In genomic region chr14:75453817-75454434, GRCh38 we compare ENCODE assay signal across 8 cellular contexts. TPM values are rescaled to one million over a fixed set of nuclear protein-coding genes. Genes with fewer than 3 reads are reported as not detected.
DNase-seq lines count a peak whose midpoint lies in the region; ATAC-seq and TF ChIP-seq lines count a peak whose summit lies in the region.

No MANE protein-coding gene starts in this region.

- no peak overlapping the region for H3K4me3 Mint-ChIP-seq in activated B cell treated with CpG ODN at 0.5 μM for 24 hours

- H3K9me3 Mint-ChIP-seq in activated B cell treated with CpG ODN at 0.5 μM for 24 hours: no peaks in the 10 kb centered on the region

- no peaks in the 10 kb centered on the region for H3K27me3 Mint-ChIP-seq in activated B cell treated with CpG ODN at 0.5 μM for 24 hours

- no peaks in the 10 kb centered on the region for H3K9me3 ChIP-seq in mucosa of stomach (ENCODE audit: control insufficient read depth, low read length)

- H3K9ac ChIP-seq in mucosa of stomach (ENCODE audit: low read length): peak overlapping the region; percentile 45

- H3K4me1 Mint-ChIP-seq in activated B cell treated with CpG ODN at 0.5 μM for 24 hours: peaks cover 12% of the 10 kb centered on the region

- CTCF ChIA-PET in activated B cell treated with CpG ODN at 0.5 μM for 24 hours (lab: Charles Lee): interaction anchor here (0.6 to 1.5 kb wide), 17 partner anchors 10 to 322 kb away, joined by 3 to 10 read pairs (median 3); no protein-coding TSS in a partner anchor

- ATAC-seq in GM21515 (IDR thresholded peaks at IDR 0.05; ENCODE audit: unreplicated experiment) (peak; percentile 60), activated B cell treated with CpG ODN at 0.5 μM for 24 hours (ENCODE audit: low read depth) (peak; percentile 75)

- no peaks in the 10 kb centered on the region for H3K36me3 ChIP-seq in mucosa of stomach (ENCODE audit: control insufficient read depth, insufficient read depth, low read length)

- H3K27ac Mint-ChIP-seq in activated B cell treated with CpG ODN at 0.5 μM for 24 hours: no peak overlapping the region

- no peak overlapping the region for H3K4me3 ChIP-seq in mucosa of stomach (ENCODE audit: low read length)

- peaks cover 95% of the 10 kb centered on the region for H3K4me1 ChIP-seq in mucosa of stomach (ENCODE audit: control insufficient read depth, insufficient read depth, low read length)

- intact Hi-C loops in activated B cell treated with CpG ODN at 0.5 μM for 24 hours (cut with micrococcal nuclease): loop anchor here (1.0 to 5.0 kb wide), 3 partner anchors 33 to 322 kb away; no protein-coding TSS in a partner anchor
- intact Hi-C loops in posterior vena cava (cut with DNase I): no loop called here

- POLR2A ChIA-PET in activated B cell treated with CpG ODN at 0.5 μM for 24 hours (lab: Charles Lee): interaction anchor here (1.9 kb wide), 1 partner anchor 327 kb away, joined by 6 read pairs; the partner anchor contains the start of gene NEK9

- DNase-seq in CD1c-positive myeloid dendritic cell (ENCODE audit: extremely low spot score) (peak; percentile 13), activated B cell treated with CpG ODN at 0.5 μM for 24 hours (peak; percentile 24), NCI-H2081 (lab: John Stamatoyannopoulos, UW) (no peak), glomerular visceral epithelial cell (ENCODE audit: extremely low spot score) (no peak), posterior vena cava (ENCODE audit: low spot score) (no peak)
- no peak for DNase-seq in stimulated activated naive CD4-positive, alpha-beta T cell treated with Interleukin-2 at 50 U/mL for 16 hours (lab: John Stamatoyannopoulos, UW)

- peaks cover 30% of the 10 kb centered on the region for H3K36me3 Mint-ChIP-seq in activated B cell treated with CpG ODN at 0.5 μM for 24 hours (ENCODE audit: low read depth)

- no peak for TF ChIP-seq CTCF in activated B cell treated with CpG ODN at 0.5 μM for 24 hours (IDR thresholded peaks at IDR 0.05)

- no peaks in the 10 kb centered on the region for H3K27me3 ChIP-seq in mucosa of stomach (ENCODE audit: control insufficient read depth, insufficient read depth, low read length)

RNA-seq across cellular contexts. Expression of gene JDP2, which starts 26.1 kb away (rescaled TPM):
- 21.2 and 21.8 TPM in 2 replicates for total RNA-seq in activated B cell treated with CpG ODN at 0.5 μM for 24 hours
- total RNA-seq in posterior vena cava: 10 to 100 TPM; 44.2 to 54.8 TPM

Comparison
In these comparisons a context has a peak if more than half of its experiments do, and no peak if none do; other contexts are left out.
1. DNase-seq: peak in CD1c-positive myeloid dendritic cell (single experiment) and activated B cell treated with CpG ODN at 0.5 μM for 24 hours (single experiment); none in NCI-H2081 (0 of 2), glomerular visceral epithelial cell (single experiment), stimulated activated naive CD4-positive, alpha-beta T cell treated with Interleukin-2 at 50 U/mL for 16 hours (single experiment) and posterior vena cava (single experiment).